11 cellular contexts compared by ENCODE assay signal in the genomic region with DNA sequence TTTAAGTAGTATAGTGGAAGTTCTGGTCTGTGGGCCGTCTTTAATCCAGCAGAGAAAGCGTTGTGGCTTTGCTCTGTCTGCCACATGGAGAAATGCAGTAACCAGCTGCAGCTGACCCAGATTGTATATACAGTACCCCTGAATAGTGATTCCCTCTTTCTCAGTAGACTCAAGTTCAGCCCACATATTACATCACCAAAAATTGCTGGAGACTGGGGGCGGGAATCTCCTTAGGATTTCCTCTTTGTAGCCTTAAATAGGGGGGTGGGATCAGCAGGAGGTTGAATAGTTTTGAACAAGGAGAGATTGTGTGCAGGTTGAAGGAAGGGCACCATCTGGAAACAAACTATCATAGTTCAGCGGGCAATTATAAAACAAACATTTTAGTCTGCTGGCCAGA. TPM values are rescaled to one million over a fixed set of nuclear protein-coding genes. Genes with fewer than 3 reads are reported as not detected.
DNase-seq lines count a peak whose midpoint lies in the region; ATAC-seq and TF ChIP-seq lines count a peak whose summit lies in the region.
"Had no signal": no experiment of that assay in that cellular context is flagged by ENCODE, and none has a peak within 500 bp of the region (broad histone marks: within the 10 kb centered on the region; RNA-seq: fewer than 3 reads in every experiment).

A gene with protein sequence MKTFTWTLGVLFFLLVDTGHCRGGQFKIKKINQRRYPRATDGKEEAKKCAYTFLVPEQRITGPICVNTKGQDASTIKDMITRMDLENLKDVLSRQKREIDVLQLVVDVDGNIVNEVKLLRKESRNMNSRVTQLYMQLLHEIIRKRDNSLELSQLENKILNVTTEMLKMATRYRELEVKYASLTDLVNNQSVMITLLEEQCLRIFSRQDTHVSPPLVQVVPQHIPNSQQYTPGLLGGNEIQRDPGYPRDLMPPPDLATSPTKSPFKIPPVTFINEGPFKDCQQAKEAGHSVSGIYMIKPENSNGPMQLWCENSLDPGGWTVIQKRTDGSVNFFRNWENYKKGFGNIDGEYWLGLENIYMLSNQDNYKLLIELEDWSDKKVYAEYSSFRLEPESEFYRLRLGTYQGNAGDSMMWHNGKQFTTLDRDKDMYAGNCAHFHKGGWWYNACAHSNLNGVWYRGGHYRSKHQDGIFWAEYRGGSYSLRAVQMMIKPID (minus strand): TSS at position 134 of the 400 bp plus-strand sequence. CDS start 5,301 bp downstream, outside the sequence.

- H3K27ac ChIP-seq in brain microvascular endothelial cell (no peak within 1 kb of the TSS), gastrocnemius medialis (peak within 1 kb of the TSS; percentile 76 to 84 (median 82))
- H3K27ac ChIP-seq: epithelial cell of prostate had no signal

- no peak for TF ChIP-seq POLR2A in gastrocnemius medialis (IDR thresholded peaks at IDR 0.05)

- H3K36me3 ChIP-seq in brain microvascular endothelial cell (replicated peaks) (no peaks in the 10 kb centered on the region), gastrocnemius medialis (no peaks in the 10 kb centered on the region)

- TF ChIP-seq CTCF in brain microvascular endothelial cell (IDR thresholded peaks at IDR 0.05; ENCODE audit: low read depth, low read length, missing control alignments) (no peak), gastrocnemius medialis (IDR thresholded peaks at IDR 0.05 in 4 of 5, conservative IDR thresholded peaks at IDR 0.05 in 1 of 5) (no peak), GM10266 (IDR thresholded peaks at IDR 0.05; ENCODE audit: control insufficient read depth, insufficient read depth, low read depth, missing control alignments) (no peak)

- H3K4me1 ChIP-seq in gastrocnemius medialis, result peaks cover 36 to 40% of the 10 kb centered on the region in 2 donors

- intact Hi-C loops in gastrocnemius medialis (cut with DNase I; ENCODE audit: low total_unique reads), result no loop called here

- H3K4me3 ChIP-seq in brain microvascular endothelial cell (ENCODE audit: low read depth, low read length) (no peak within 1 kb of the TSS), gastrocnemius medialis (peak within 1 kb of the TSS; percentile 20 to 63 (median 58))

- H3K9me3 ChIP-seq in gastrocnemius medialis, result no peaks in the 10 kb centered on the region

- in situ Hi-C loops in brain microvascular endothelial cell (cut with HindIII; ENCODE audit: low pct_ligation_motif_present, low sequenced_read_pairs) (no loop called here), gastrocnemius medialis (cut with MboI; ENCODE audit: low sequenced_read_pairs in 4 of 4) (no loop called here)

- ATAC-seq in gastrocnemius medialis, result no peak
- no peak for ATAC-seq in HG03159 (IDR thresholded peaks at IDR 0.05; ENCODE audit: unreplicated experiment)

- H3K27me3 ChIP-seq in brain microvascular endothelial cell (replicated peaks) (no peaks in the 10 kb centered on the region), gastrocnemius medialis (no peaks in the 10 kb centered on the region)

- DNase-seq in H4 (ENCODE audit: low spot score), result peak; percentile 44
- DNase-seq in brain microvascular endothelial cell, result peak; percentile 13
- peak; percentile 68 for DNase-seq in islet precursor cell
- no peak for DNase-seq in gastrocnemius medialis
- no peak for DNase-seq in stimulated activated CD4-positive, alpha-beta T cell treated with anti-CD3 and anti-CD28 coated beads, Interleukin-15, amount 100 ng/mL, for 24 hours
- DNase-seq in GM10266 (ENCODE audit: extremely low spot score), result no peak
- no peak for DNase-seq in stimulated activated CD4-positive, alpha-beta T cell treated with anti-CD3 and anti-CD28 coated beads, Interleukin-4, amount 100 ng/mL, for 24 hours
- DNase-seq: activated CD4-positive, alpha-beta memory T cell treated with anti-CD3 and anti-CD28 coated beads, Interleukin-2, amount 10 ng/mL, durations not matched to agents 7 days and 5 days; stimulated activated CD4-positive, alpha-beta T cell treated with anti-CD3 and anti-CD28 coated beads, Interleukin-1b, Interleukin-23, amount 100 ng/mL, for 48 hours had no signal

RNA-seq across cellular contexts. Expression of the gene that starts here (rescaled TPM):
- 1.5 and 1.7 TPM in 2 replicates for total RNA-seq in H4 (2014; rRNA removed; shearing (Covaris generic))
- 10 to 100 TPM; 15.7 to 75.2 (median 42.8) TPM for total RNA-seq in gastrocnemius medialis
- total RNA-seq: activated CD4-positive, alpha-beta memory T cell treated with anti-CD3 and anti-CD28 coated beads, Interleukin-2, amount 10 ng/mL, durations not matched to agents 7 days and 5 days had no signal

Comparison
In these comparisons a context has a peak if more than half of its experiments do, and no peak if none do; other contexts are left out.
1. DNase-seq: peak in H4 (single experiment), brain microvascular endothelial cell (single experiment) and islet precursor cell (single experiment); none in gastrocnemius medialis (0 of 2), stimulated activated CD4-positive, alpha-beta T cell treated with anti-CD3 and anti-CD28 coated beads, Interleukin-15, amount 100 ng/mL, for 24 hours (single experiment), GM10266 (single experiment) and stimulated activated CD4-positive, alpha-beta T cell treated with anti-CD3 and anti-CD28 coated beads, Interleukin-4, amount 100 ng/mL, for 24 hours (single experiment).